In genomic region chr1:6034750-6035096, GRCh38 we compare ENCODE assay signal across 12 cellular contexts. TPM values are rescaled to one million over a fixed set of nuclear protein-coding genes. Genes with fewer than 3 reads are reported as not detected.
DNase-seq lines count a peak whose midpoint lies in the region; ATAC-seq and TF ChIP-seq lines count a peak whose summit lies in the region.
"Had no signal": no experiment of that assay in that cellular context is flagged by ENCODE, and none has a peak within 500 bp of the region (broad histone marks: within the 10 kb centered on the region; RNA-seq: fewer than 3 reads in every experiment).

No MANE protein-coding gene starts in this region.

- intact Hi-C loops in left ventricle myocardium inferior (cut with micrococcal nuclease), result no loop called here
- intact Hi-C loops in heart right ventricle (cut with DNase I), result no loop called here
- intact Hi-C loops in Panc1 (cut with micrococcal nuclease; ENCODE audit: unreplicated experiment), result no loop called here

- H3K36me3 ChIP-seq in left ventricle myocardium inferior (no peaks in the 10 kb centered on the region), heart right ventricle (peaks cover 0 to 15% (median 0%) of the 10 kb centered on the region in 9 donors), Panc1 (ENCODE audit: control insufficient read depth, insufficient read depth, low read length) (no peaks in the 10 kb centered on the region)
- H3K36me3 ChIP-seq: vagina had no signal

- WGBS in heart right ventricle, 2 donors, result 53 to 60% methylated on average over 10 of the region's 10 CpGs

- H3K27me3 ChIP-seq in left ventricle myocardium inferior (ENCODE audit: low read depth) (no peaks in the 10 kb centered on the region), heart right ventricle (no peaks in the 10 kb centered on the region), Panc1 (ENCODE audit: control insufficient read depth, insufficient read depth, low read length) (no peaks in the 10 kb centered on the region)
- H3K27me3 ChIP-seq: vagina had no signal

- H3K36me3 Mint-ChIP-seq in effector memory CD8-positive, alpha-beta T cell (ENCODE audit: insufficient read depth), result peaks cover 27% of the 10 kb centered on the region

- no peak for DNase-seq in left ventricle myocardium inferior
- no peak for DNase-seq in heart right ventricle
- DNase-seq in Panc1 (ENCODE audit: low read depth, low spot score), result no peak
- no peak for DNase-seq in effector memory CD8-positive, alpha-beta T cell
- DNase-seq in stimulated activated naive CD8-positive, alpha-beta T cell treated with anti-CD3 and anti-CD28 coated beads, Interleukin-15, amount 100 ng/mL, for 72 hours, result no peak
- no peak for DNase-seq in central memory CD4-positive, alpha-beta T cell
- no peak for DNase-seq in NCI-H526 (lab: John Stamatoyannopoulos, UW)
- DNase-seq: activated B cell treated with CpG ODN at 0.5 μM for 24 hours, activated T-cell treated with anti-CD3 and anti-CD28 coated beads for 4 hours, NCI-H1417 treated with DMSO at 0.1 percent for 48 hours had no signal

- peaks cover 73 to 78% of the 10 kb centered on the region in 2 donors for H3K4me1 Mint-ChIP-seq in effector memory CD8-positive, alpha-beta T cell (ENCODE audit: low read depth in 2 of 2)
- peaks cover 91% of the 10 kb centered on the region for H3K4me1 Mint-ChIP-seq in stimulated activated naive CD8-positive, alpha-beta T cell treated with anti-CD3 and anti-CD28 coated beads, Interleukin-15, amount 100 ng/mL, for 72 hours

- no peaks in the 10 kb centered on the region for H3K9me3 Mint-ChIP-seq in effector memory CD8-positive, alpha-beta T cell
- H3K9me3 Mint-ChIP-seq in stimulated activated naive CD8-positive, alpha-beta T cell treated with anti-CD3 and anti-CD28 coated beads, Interleukin-15, amount 100 ng/mL, for 72 hours, result no peaks in the 10 kb centered on the region
- H3K9me3 Mint-ChIP-seq: activated B cell treated with CpG ODN at 0.5 μM for 24 hours had no signal

- no TSS peak for BruUV-seq in Panc1 (replicated peaks; lab: Mats Ljungman, UMichigan)

- CTCF ChIA-PET in Panc1 (lab: Charles Lee), result interaction anchor here (0.6 to 0.8 kb wide), 5 partner anchors 9 to 207 kb away, joined by 3 to 4 read pairs (median 3); no protein-coding TSS in a partner anchor

- H3K27ac ChIP-seq in left ventricle myocardium inferior (replicated peaks) (no peak overlapping the region), heart right ventricle (no peak overlapping the region), Panc1 (ENCODE audit: low read length) (0 out of 2 replicates have a peak overlapping the region, but pooled peaks have one; percentile 31)
- H3K27ac ChIP-seq: vagina had no signal

- peak overlapping the region; percentile 72 to 94 for H3K27ac Mint-ChIP-seq in effector memory CD8-positive, alpha-beta T cell
- peak overlapping the region; percentile 72 to 86 for H3K27ac Mint-ChIP-seq in stimulated activated naive CD8-positive, alpha-beta T cell treated with anti-CD3 and anti-CD28 coated beads, Interleukin-15, amount 100 ng/mL, for 72 hours
- H3K27ac Mint-ChIP-seq: activated B cell treated with CpG ODN at 0.5 μM for 24 hours had no signal

- peak; percentile 13 for TF ChIP-seq CTCF in left ventricle myocardium inferior (IDR thresholded peaks at IDR 0.05; ENCODE audit: borderline replicate concordance)
- no peak for TF ChIP-seq CTCF in heart right ventricle (IDR thresholded peaks at IDR 0.05)
- TF ChIP-seq CTCF in Panc1 (IDR thresholded peaks at IDR 0.05), result peak; percentile 35

- no peaks in the 10 kb centered on the region for H3K9me3 ChIP-seq in left ventricle myocardium inferior (replicated peaks)
- H3K9me3 ChIP-seq in heart right ventricle, result no peaks in the 10 kb centered on the region
- H3K9me3 ChIP-seq in Panc1 (ENCODE audit: control insufficient read depth, insufficient read depth, low read depth, low read length), result no peaks in the 10 kb centered on the region
- H3K9me3 ChIP-seq: vagina had no signal

- ATAC-seq in heart right ventricle (no peak), Panc1 (no peak), GM21360 (IDR thresholded peaks at IDR 0.05; ENCODE audit: unreplicated experiment) (no peak)
- no peak for ATAC-seq in effector memory CD8-positive, alpha-beta T cell (replicated peaks)
- no peak for ATAC-seq in stimulated activated naive CD8-positive, alpha-beta T cell treated with anti-CD3 and anti-CD28 coated beads, Interleukin-15, amount 100 ng/mL, for 72 hours

- H3K4me3 ChIP-seq in left ventricle myocardium inferior (no peak overlapping the region), heart right ventricle (no peak overlapping the region), Panc1 (ENCODE audit: low read depth in 2 of 2, low read length in 2 of 2) (no peak overlapping the region)
- H3K4me3 ChIP-seq: vagina had no signal

- peak overlapping the region; percentile 44 to 67 for H3K4me3 Mint-ChIP-seq in effector memory CD8-positive, alpha-beta T cell
- H3K4me3 Mint-ChIP-seq in stimulated activated naive CD8-positive, alpha-beta T cell treated with anti-CD3 and anti-CD28 coated beads, Interleukin-15, amount 100 ng/mL, for 72 hours, result peak overlapping the region in 1 of 2 donors; percentile 46
- H3K4me3 Mint-ChIP-seq: activated B cell treated with CpG ODN at 0.5 μM for 24 hours had no signal

- no peaks in the 10 kb centered on the region for H3K27me3 Mint-ChIP-seq in effector memory CD8-positive, alpha-beta T cell
- no peaks in the 10 kb centered on the region for H3K27me3 Mint-ChIP-seq in stimulated activated naive CD8-positive, alpha-beta T cell treated with anti-CD3 and anti-CD28 coated beads, Interleukin-15, amount 100 ng/mL, for 72 hours
- H3K27me3 Mint-ChIP-seq: activated B cell treated with CpG ODN at 0.5 μM for 24 hours had no signal

- POLR2A ChIA-PET in Panc1 (lab: Charles Lee), result no interaction called here

- in situ Hi-C loops in Panc1 (cut with HindIII; ENCODE audit: low pct_unique_long_range_greater_than_20kb, low sequenced_read_pairs), result no loop called here

- H3K4me1 ChIP-seq in left ventricle myocardium inferior (peaks cover 8% of the 10 kb centered on the region), heart right ventricle (peaks cover 0 to 24% (median 0%) of the 10 kb centered on the region in 9 donors), Panc1 (ENCODE audit: control insufficient read depth, insufficient read depth, low read length) (peaks cover 17% of the 10 kb centered on the region)
- H3K4me1 ChIP-seq: vagina had no signal

RNA-seq across cellular contexts. Expression of gene KCNAB2, which starts 11.0 kb away (rescaled TPM):
- total RNA-seq in left ventricle myocardium inferior (31.0 TPM), heart right ventricle (10 to 100 TPM; 16.5 to 41.5 (median 22.2) TPM), Panc1 (2021; ENCODE audit: unreplicated experiment) (27.6 TPM)
- polyA plus RNA-seq in heart right ventricle, result 10 to 100 TPM in 1 of 2 donors, 1 to 10 TPM in 1; 4.7 to 15.1 TPM
- 27.2 TPM for polyA plus RNA-seq in Panc1 (2012; ENCODE audit: insufficient read length)

RNA-seq across cellular contexts. Expression of gene NPHP4, which starts 42.5 kb away (rescaled TPM):
- total RNA-seq in left ventricle myocardium inferior (3.7 TPM), heart right ventricle (1 to 10 TPM; 2.4 to 5.7 (median 3.3) TPM), Panc1 (2021; ENCODE audit: unreplicated experiment) (20.1 TPM)
- polyA plus RNA-seq in heart right ventricle, result 1 to 10 TPM; 2.4 to 3.8 TPM
- 20.8 TPM for polyA plus RNA-seq in Panc1 (2012; ENCODE audit: insufficient read length)

Comparison
In these comparisons a context has a peak if more than half of its experiments do, and no peak if none do; other contexts are left out.
1. CTCF ChIP-seq: peak in left ventricle myocardium inferior (single experiment) and Panc1 (single experiment); none in heart right ventricle (0 of 9).